10 cellular contexts compared by ENCODE assay signal in genomic region chr3:71102111-71103039, GRCh38.
DNase-seq lines count a peak whose midpoint lies in the region; ATAC-seq, FAIRE-seq and TF ChIP-seq lines count a peak whose summit lies in the region.
"Had no signal": no experiment of that assay in that cellular context is flagged by ENCODE, and none has a peak within 500 bp of the region (broad histone marks: within the 10 kb centered on the region; RNA-seq: fewer than 3 reads in every experiment).

No MANE protein-coding gene starts in this region.

- TF ChIP-seq EP300 in sigmoid colon (IDR thresholded peaks at IDR 0.05): peak in 2 of 4 donors; percentile 5 to 52

- DNase-seq in GM04503 (ENCODE audit: low read depth) (peak; percentile 97), RCC 7860 (ENCODE audit: low spot score) (peak; percentile 42), fibroblast of gingiva (ENCODE audit: low read depth) (peak; percentile 99), sigmoid colon (no peak), hippocampal formation (lab: John Stamatoyannopoulos, UW) (no peak), cerebellum (ENCODE audit: low spot score) (no peak)
- DNase-seq in stimulated activated CD4-positive, alpha-beta T cell treated with anti-CD3 and anti-CD28 coated beads, Interleukin-4, amount 100 ng/mL, for 24 hours: no peak

- no peak for TF ChIP-seq CTCF in sigmoid colon (IDR thresholded peaks at IDR 0.05)

- H3K9me3 ChIP-seq in sigmoid colon: no peaks in the 10 kb centered on the region

- H3K27ac ChIP-seq in sigmoid colon: peak overlapping the region; percentile 62 to 86 (median 81)
- H3K27ac ChIP-seq: VCaP had no signal

- no peak for ATAC-seq in GM18907 (IDR thresholded peaks at IDR 0.05; ENCODE audit: unreplicated experiment)

- peak overlapping the region in 1 of 4 donors; percentile 1 for H3K4me3 ChIP-seq in sigmoid colon

- no peaks in the 10 kb centered on the region for H3K27me3 ChIP-seq in sigmoid colon

- H3K4me1 ChIP-seq in sigmoid colon: peaks cover 0 to 93% (median 81%) of the 10 kb centered on the region in 4 donors

- WGBS in sigmoid colon, 2 donors: 49 to 58% methylated on average over 11 of the region's 11 CpGs

- no peaks in the 10 kb centered on the region for H3K36me3 ChIP-seq in sigmoid colon

- no peak for TF ChIP-seq POLR2A in sigmoid colon (IDR thresholded peaks at IDR 0.05)

- FAIRE-seq in RCC 7860 (lab: Jason Lieb, UNC): no peak
- FAIRE-seq: GM18507 had no signal

- intact Hi-C loops in sigmoid colon (cut with DNase I): no loop called here

Comparison
In these comparisons a context has a peak if more than half of its experiments do, and no peak if none do; other contexts are left out.
1. DNase-seq: peak in GM04503 (single experiment), RCC 7860 (single experiment) and fibroblast of gingiva (single experiment); none in sigmoid colon (single experiment), stimulated activated CD4-positive, alpha-beta T cell treated with anti-CD3 and anti-CD28 coated beads, Interleukin-4, amount 100 ng/mL, for 24 hours (single experiment), hippocampal formation (0 of 2) and cerebellum (single experiment).